ENCODE assay signal across 10 cellular contexts in the genomic region with DNA sequence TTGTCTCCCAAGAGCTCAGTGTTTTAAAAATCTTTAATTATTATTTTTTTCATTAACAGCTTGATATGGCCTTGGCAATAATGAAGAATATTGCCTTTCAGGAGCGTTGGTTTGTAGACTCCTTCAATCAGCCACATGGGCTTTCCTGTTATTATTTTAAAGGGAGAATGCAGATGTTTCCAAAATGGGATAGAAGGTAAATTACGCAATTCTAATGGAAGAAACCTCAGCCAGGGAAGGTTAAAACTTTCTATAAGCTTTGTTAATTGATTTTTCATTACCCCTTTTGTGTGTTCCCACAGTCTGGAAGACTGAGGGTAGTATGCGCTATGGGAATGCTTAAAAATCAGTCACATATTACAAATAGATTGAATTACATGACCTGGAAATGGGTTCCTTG.
"Had no signal": no experiment of that assay in that cellular context is flagged by ENCODE, and none has a peak within 500 bp of the region (broad histone marks: within the 10 kb centered on the region; RNA-seq: fewer than 3 reads in every experiment).

No MANE protein-coding gene starts in this region.

- H3K36me3 ChIP-seq: HAP-1 had no signal

- DNase-seq: GM23248, GOT3, H7, H9, HCEC 1CT, HFFc6 had no signal

- H3K4me1 ChIP-seq: HAP-1 had no signal

- H3K4me2 ChIP-seq: GM23338 had no signal

- FAIRE-seq: H54 had no signal

- H3K9me3 ChIP-seq: HAP-1 had no signal

- H3K9ac ChIP-seq: GM23248 had no signal

- H2AFZ ChIP-seq: GM23248, GM23338 had no signal

- ATAC-seq: GM23338, HCT116 had no signal

- H3K4me3 ChIP-seq: GM23248, GM23338, HAP-1 had no signal

- H3K27ac ChIP-seq: GM23248 had no signal
